Comparison of ENCODE assay signal across 28 cellular contexts in the genomic region with DNA sequence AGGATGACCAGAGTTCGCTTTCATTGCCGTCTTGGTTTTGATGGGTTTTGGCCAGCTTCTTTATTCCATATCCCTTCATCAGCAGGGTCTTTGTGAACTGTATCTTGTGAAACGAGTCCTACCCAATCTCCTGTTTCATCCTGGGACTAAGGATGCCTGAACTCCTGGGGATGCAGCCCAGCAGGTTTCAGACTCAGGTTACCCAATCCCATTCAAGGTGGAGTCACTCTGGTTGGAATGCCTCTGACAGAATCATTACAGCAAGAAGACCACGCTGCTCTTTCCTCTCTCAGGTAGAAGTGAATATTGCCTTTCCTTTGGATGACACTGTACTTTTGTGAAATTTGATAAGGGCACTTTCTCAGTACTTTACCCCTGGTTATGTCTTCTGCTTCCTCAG.
"Had no signal": no experiment of that assay in that cellular context is flagged by ENCODE, and none has a peak within 500 bp of the region (broad histone marks: within the 10 kb centered on the region; RNA-seq: fewer than 3 reads in every experiment).

No MANE protein-coding gene starts in this region.

- H3K27me3 ChIP-seq: esophagus squamous epithelium, heart right ventricle, uterus had no signal

- H3K27ac Mint-ChIP-seq: activated naive CD8-positive, alpha-beta T cell; effector memory CD8-positive, alpha-beta T cell; stimulated activated naive CD8-positive, alpha-beta T cell treated with anti-CD3 and anti-CD28 coated beads, Interleukin-15, Interleukin-2, amounts not matched to agents 100 ng/mL and 50 ng/mL, for 24 hours; T-helper 1 cell treated with Interleukin-12 subunit alpha and Interleukin-12 subunit beta and Interleukin-4 antibody, amounts not matched to agents 30 μg/mL and 1 μg/mL, for 36 hours; type B pancreatic cell had no signal

- H3K4me3 Mint-ChIP-seq: activated naive CD8-positive, alpha-beta T cell; effector memory CD8-positive, alpha-beta T cell; naive B cell; neural crest cell; stimulated activated naive CD8-positive, alpha-beta T cell treated with anti-CD3 and anti-CD28 coated beads, Interleukin-15, Interleukin-2, amounts not matched to agents 100 ng/mL and 50 ng/mL, for 24 hours; T-helper 1 cell treated with Interleukin-12 subunit alpha and Interleukin-12 subunit beta and Interleukin-4 antibody, amounts not matched to agents 30 μg/mL and 1 μg/mL, for 36 hours; type B pancreatic cell had no signal

- H3K36me3 Mint-ChIP-seq: activated naive CD8-positive, alpha-beta T cell; naive B cell had no signal

- H3K4me3 ChIP-seq: esophagus squamous epithelium, heart right ventricle, thoracic aorta, uterus had no signal

- H3K36me3 ChIP-seq: esophagus squamous epithelium, heart right ventricle, thoracic aorta, uterus had no signal

- H3K4me1 Mint-ChIP-seq: naive B cell, neural crest cell had no signal

- H3K27ac ChIP-seq: esophagus squamous epithelium, heart right ventricle, thoracic aorta, VCaP had no signal

- H3K4me1 ChIP-seq: esophagus squamous epithelium, heart right ventricle, uterus had no signal

- H3K27me3 Mint-ChIP-seq: activated naive CD8-positive, alpha-beta T cell; effector memory CD8-positive, alpha-beta T cell; naive B cell; stimulated activated naive CD8-positive, alpha-beta T cell treated with anti-CD3 and anti-CD28 coated beads, Interleukin-15, Interleukin-2, amounts not matched to agents 100 ng/mL and 50 ng/mL, for 24 hours; type B pancreatic cell had no signal

- H3K9me3 ChIP-seq: esophagus squamous epithelium, heart right ventricle, thoracic aorta, uterus had no signal

- DNase-seq: activated CD4-positive, alpha-beta T cell treated with anti-CD3 and anti-CD28 coated beads for 48 hours; activated CD4-positive, alpha-beta T cell treated with anti-CD3 and anti-CD28 coated beads, Interleukin-2, amount 50 U/mL, for 48 hours; activated CD8-positive, alpha-beta memory T cell treated with anti-CD3 and anti-CD28 coated beads for 24 hours; activated effector memory CD4-positive, alpha-beta T cell treated with Interleukin-2 at 50 U/mL for 16 hours; activated naive CD4-positive, alpha-beta T cell treated with Interleukin-2 at 50 U/mL for 16 hours; anterior cingulate cortex; cortex of kidney; effector memory CD8-positive, alpha-beta T cell; esophagus squamous epithelium; foreskin melanocyte; heart right ventricle; islet precursor cell; left ventricle myocardium superior; naive B cell; occipital lobe; right cardiac atrium; stimulated activated CD4-positive, alpha-beta T cell treated with anti-CD3 and anti-CD28 coated beads, Interleukin-2, amount 100 ng/mL, for 48 hours; SW 1271; T-helper 9 cell; uterus had no signal

- ATAC-seq: activated CD4-positive, CD25-positive, alpha-beta regulatory T cell treated with anti-CD3 and anti-CD28 coated beads, Interleukin-2, amount 50 U/mL, for 24 hours; effector memory CD8-positive, alpha-beta T cell; left ventricle myocardium superior had no signal
